18 cellular contexts compared by ENCODE assay signal in the genomic region with DNA sequence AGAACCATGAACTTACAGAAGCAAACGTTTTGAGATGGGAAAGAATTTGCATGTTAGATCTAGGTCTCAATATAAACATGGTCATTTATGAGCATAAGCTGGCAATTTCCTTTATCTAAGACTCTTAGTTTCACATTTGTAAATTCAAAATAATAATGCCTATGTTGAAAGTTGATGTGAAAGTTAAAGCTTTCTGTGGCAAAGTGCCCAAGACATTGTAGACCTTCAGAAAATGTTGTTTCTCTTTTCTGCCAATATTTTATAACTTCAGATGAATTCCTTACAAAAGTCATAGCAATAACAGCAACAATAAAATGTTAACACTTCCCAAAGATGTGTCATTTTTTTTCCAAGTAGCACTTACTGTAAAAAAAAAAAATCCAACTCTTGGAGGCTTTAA.
"Had no signal": no experiment of that assay in that cellular context is flagged by ENCODE, and none has a peak within 500 bp of the region (broad histone marks: within the 10 kb centered on the region; RNA-seq: fewer than 3 reads in every experiment).

No MANE protein-coding gene starts in this region.

- H3K36me3 Mint-ChIP-seq: activated naive CD8-positive, alpha-beta T cell treated with anti-CD3 and anti-CD28 coated beads, Interleukin-2, amount 10 ng/mL, durations not matched to agents 7 days and 5 days; memory B cell; natural killer cell treated with Interleukin-12 subunit alpha and Interleukin-12 subunit beta and Interleukin-15 and Interleukin-18, amount 100 ng/mL, for 72 hours; stimulated activated effector memory CD8-positive, alpha-beta T cell treated with anti-CD3 and anti-CD28 coated beads, Interleukin-12 subunit alpha, Interleukin-12 subunit beta, amount 100 ng/mL, for 72 hours had no signal

- DNase-seq: activated naive CD8-positive, alpha-beta T cell treated with anti-CD3 and anti-CD28 coated beads, Interleukin-2, amount 10 ng/mL, durations not matched to agents 7 days and 5 days; effector memory CD4-positive, alpha-beta T cell; hippocampal formation; kidney; left ventricle myocardium superior; right lobe of liver; stimulated activated CD4-positive, alpha-beta T cell treated with anti-CD3 and anti-CD28 coated beads, Interleukin-12 subunit alpha, Interleukin-12 subunit beta, amount 100 ng/mL, for 4 hours; T-helper 1 cell; T1000; transverse colon had no signal

- ATAC-seq: activated CD4-positive, CD25-positive, alpha-beta regulatory T cell treated with anti-CD3 and anti-CD28 coated beads, Interleukin-2, amount 50 U/mL, for 24 hours; left ventricle myocardium superior; natural killer cell treated with Interleukin-12 subunit alpha and Interleukin-12 subunit beta and Interleukin-15 and Interleukin-18, amount 100 ng/mL, for 72 hours; right lobe of liver; SK-N-SH treated with all-trans-retinoic acid at 6 μM for 48 hours; stimulated activated effector memory CD8-positive, alpha-beta T cell treated with anti-CD3 and anti-CD28 coated beads, Interleukin-12 subunit alpha, Interleukin-12 subunit beta, amount 100 ng/mL, for 72 hours had no signal

- H3K9me3 Mint-ChIP-seq: activated naive CD8-positive, alpha-beta T cell treated with anti-CD3 and anti-CD28 coated beads, Interleukin-2, amount 10 ng/mL, durations not matched to agents 7 days and 5 days; activated T-helper 1 cell treated with anti-CD3 and anti-CD28 coated beads, Interleukin-12 subunit alpha, Interleukin-12 subunit beta, Interleukin-2, Interleukin-4 antibody, amounts not matched to agents 30 ng/mL and 10 ng/mL and 1 ng/mL, durations not matched to agents 14 hours and 24 hours and 36 hours; memory B cell had no signal

- H3K27ac ChIP-seq: epithelial cell of prostate, prostate gland, right lobe of liver had no signal

- H3K4me3 Mint-ChIP-seq: activated naive CD8-positive, alpha-beta T cell treated with anti-CD3 and anti-CD28 coated beads, Interleukin-2, amount 10 ng/mL, durations not matched to agents 7 days and 5 days; activated T-helper 1 cell treated with anti-CD3 and anti-CD28 coated beads, Interleukin-12 subunit alpha, Interleukin-12 subunit beta, Interleukin-2, Interleukin-4 antibody, amounts not matched to agents 30 ng/mL and 10 ng/mL and 1 ng/mL, durations not matched to agents 14 hours and 24 hours and 36 hours; memory B cell; natural killer cell treated with Interleukin-12 subunit alpha and Interleukin-12 subunit beta and Interleukin-15 and Interleukin-18, amount 100 ng/mL, for 72 hours; stimulated activated effector memory CD8-positive, alpha-beta T cell treated with anti-CD3 and anti-CD28 coated beads, Interleukin-12 subunit alpha, Interleukin-12 subunit beta, amount 100 ng/mL, for 72 hours had no signal

- H3K36me3 ChIP-seq: prostate gland, right lobe of liver, transverse colon had no signal

- H3K4me1 Mint-ChIP-seq: activated naive CD8-positive, alpha-beta T cell treated with anti-CD3 and anti-CD28 coated beads, Interleukin-2, amount 10 ng/mL, durations not matched to agents 7 days and 5 days; memory B cell; stimulated activated effector memory CD8-positive, alpha-beta T cell treated with anti-CD3 and anti-CD28 coated beads, Interleukin-12 subunit alpha, Interleukin-12 subunit beta, amount 100 ng/mL, for 72 hours had no signal

- H3K27me3 Mint-ChIP-seq: activated naive CD8-positive, alpha-beta T cell treated with anti-CD3 and anti-CD28 coated beads, Interleukin-2, amount 10 ng/mL, durations not matched to agents 7 days and 5 days; memory B cell; natural killer cell treated with Interleukin-12 subunit alpha and Interleukin-12 subunit beta and Interleukin-15 and Interleukin-18, amount 100 ng/mL, for 72 hours had no signal

- H3K27me3 ChIP-seq: right lobe of liver, transverse colon had no signal

- H3K4me3 ChIP-seq: prostate gland, right lobe of liver, transverse colon had no signal

- H3K9me3 ChIP-seq: prostate gland, right lobe of liver had no signal

- H3K27ac Mint-ChIP-seq: activated naive CD8-positive, alpha-beta T cell treated with anti-CD3 and anti-CD28 coated beads, Interleukin-2, amount 10 ng/mL, durations not matched to agents 7 days and 5 days; activated T-helper 1 cell treated with anti-CD3 and anti-CD28 coated beads, Interleukin-12 subunit alpha, Interleukin-12 subunit beta, Interleukin-2, Interleukin-4 antibody, amounts not matched to agents 30 ng/mL and 10 ng/mL and 1 ng/mL, durations not matched to agents 14 hours and 24 hours and 36 hours; memory B cell; natural killer cell treated with Interleukin-12 subunit alpha and Interleukin-12 subunit beta and Interleukin-15 and Interleukin-18, amount 100 ng/mL, for 72 hours; stimulated activated effector memory CD8-positive, alpha-beta T cell treated with anti-CD3 and anti-CD28 coated beads, Interleukin-12 subunit alpha, Interleukin-12 subunit beta, amount 100 ng/mL, for 72 hours had no signal

- H3K4me1 ChIP-seq: prostate gland, right lobe of liver had no signal
